In genomic region chr2:102356741-102357140, GRCh38 we compare ENCODE assay signal across 11 cellular contexts. TPM values are rescaled to one million over a fixed set of nuclear protein-coding genes. Genes with fewer than 3 reads are reported as not detected.
DNase-seq lines count a peak whose midpoint lies in the region; ATAC-seq and TF ChIP-seq lines count a peak whose summit lies in the region.
"Had no signal": no experiment of that assay in that cellular context is flagged by ENCODE, and none has a peak within 500 bp of the region (broad histone marks: within the 10 kb centered on the region; RNA-seq: fewer than 3 reads in every experiment).

No MANE protein-coding gene starts in this region.

- POLR2A ChIA-PET in activated CD4-positive, alpha-beta memory T cell treated with anti-CD3 and anti-CD28 coated beads, Interleukin-2, amount 10 ng/mL, durations not matched to agents 7 days and 5 days (lab: Charles Lee) = interaction anchor here (0.8 to 1.4 kb wide), 7 partner anchors 9 to 337 kb away, joined by 4 to 10 read pairs (median 5); no protein-coding TSS in a partner anchor

- H2AFZ ChIP-seq in hepatocyte = no peak overlapping the region

- H3K36me3 ChIP-seq in hepatocyte (replicated peaks; ENCODE audit: insufficient read depth, low read depth) (no peaks in the 10 kb centered on the region), spleen (peaks cover 0 to 2% (median 0%) of the 10 kb centered on the region in 6 donors)

- intact Hi-C loops in spleen (cut with DNase I; ENCODE audit: low total_unique reads) = loop anchor here (10.0 kb wide), 1 partner anchor 102 kb away; no protein-coding TSS in a partner anchor

- H3K27ac Mint-ChIP-seq in T-helper 1 cell treated with Interleukin-12 subunit alpha and Interleukin-12 subunit beta and Interleukin-4 antibody, amounts not matched to agents 30 μg/mL and 1 μg/mL, for 36 hours = peak overlapping the region; percentile 95
- peak overlapping the region; percentile 87 for H3K27ac Mint-ChIP-seq in activated CD4-positive, alpha-beta memory T cell treated with anti-CD3 and anti-CD28 coated beads, Interleukin-2, amount 10 ng/mL, durations not matched to agents 7 days and 5 days

- no peak for DNase-seq in T-helper 1 cell
- no peak for DNase-seq in activated CD4-positive, alpha-beta memory T cell treated with anti-CD3 and anti-CD28 coated beads, Interleukin-2, amount 10 ng/mL, durations not matched to agents 7 days and 5 days
- no peak for DNase-seq in hepatocyte (ENCODE audit: low spot score)
- DNase-seq in spleen = no peak
- no peak for DNase-seq in HuH-7 (ENCODE audit: low spot score)
- no peak for DNase-seq in 8988T
- DNase-seq: NCI-H1092 treated with DMSO at 0.1 percent for 48 hours, NCI-H774 had no signal

- H3K9me2 ChIP-seq in hepatocyte (replicated peaks; ENCODE audit: insufficient read depth) = no peaks in the 10 kb centered on the region

- CTCF ChIA-PET in activated CD4-positive, alpha-beta memory T cell treated with anti-CD3 and anti-CD28 coated beads, Interleukin-2, amount 10 ng/mL, durations not matched to agents 7 days and 5 days (lab: Charles Lee) = interaction anchor here (0.7 to 2.0 kb wide), 21 partner anchors 11 to 357 kb away, joined by 3 to 22 read pairs (median 6); partner anchors contain the start of gene SLC9A4

- H3K27me3 ChIP-seq in hepatocyte (peaks cover 4% of the 10 kb centered on the region), spleen (replicated peaks in 1 of 7) (peaks cover 0 to 5% (median 0%) of the 10 kb centered on the region in 7 donors)

- H3K9me3 Mint-ChIP-seq in T-helper 1 cell treated with Interleukin-12 subunit alpha and Interleukin-12 subunit beta and Interleukin-4 antibody, amounts not matched to agents 30 μg/mL and 1 μg/mL, for 36 hours = no peaks in the 10 kb centered on the region
- H3K9me3 Mint-ChIP-seq in activated CD4-positive, alpha-beta memory T cell treated with anti-CD3 and anti-CD28 coated beads, Interleukin-2, amount 10 ng/mL, durations not matched to agents 7 days and 5 days = no peaks in the 10 kb centered on the region

- TF ChIP-seq CTCF in hepatocyte (IDR thresholded peaks at IDR 0.05; ENCODE audit: poor library complexity) = no peak
- TF ChIP-seq CTCF in spleen (IDR thresholded peaks at IDR 0.05 in 8 of 11, conservative IDR thresholded peaks at IDR 0.05 in 3 of 11) = no peak

- ATAC-seq in GM19328 (IDR thresholded peaks at IDR 0.05; ENCODE audit: unreplicated experiment) = no peak

- TF ChIP-seq POLR2A in spleen (IDR thresholded peaks at IDR 0.05) = no peak

- WGBS in hepatocyte (ENCODE audit: low lambda C conversion rate, missing lambda C conversion rate) = 67% methylated on average over 2 of the region's 2 CpGs
- WGBS in spleen, 5 donors = 60 to 92% (median 80%) methylated on average over 2 of the region's 2 CpGs

- peaks cover 49% of the 10 kb centered on the region for H3K4me1 Mint-ChIP-seq in T-helper 1 cell treated with Interleukin-12 subunit alpha and Interleukin-12 subunit beta and Interleukin-4 antibody, amounts not matched to agents 30 μg/mL and 1 μg/mL, for 36 hours (ENCODE audit: low read depth)
- peaks cover 53% of the 10 kb centered on the region for H3K4me1 Mint-ChIP-seq in activated CD4-positive, alpha-beta memory T cell treated with anti-CD3 and anti-CD28 coated beads, Interleukin-2, amount 10 ng/mL, durations not matched to agents 7 days and 5 days

- H3K79me2 ChIP-seq in hepatocyte = no peaks in the 10 kb centered on the region

- H3K9me3 ChIP-seq in hepatocyte (ENCODE audit: low read depth) (no peaks in the 10 kb centered on the region), spleen (no peaks in the 10 kb centered on the region)

- no peaks in the 10 kb centered on the region for H3K27me3 Mint-ChIP-seq in T-helper 1 cell treated with Interleukin-12 subunit alpha and Interleukin-12 subunit beta and Interleukin-4 antibody, amounts not matched to agents 30 μg/mL and 1 μg/mL, for 36 hours (ENCODE audit: low read depth)
- no peaks in the 10 kb centered on the region for H3K27me3 Mint-ChIP-seq in activated CD4-positive, alpha-beta memory T cell treated with anti-CD3 and anti-CD28 coated beads, Interleukin-2, amount 10 ng/mL, durations not matched to agents 7 days and 5 days

- peak overlapping the region; percentile 94 for H3K4me2 ChIP-seq in hepatocyte

- peak overlapping the region; percentile 98 for H3K4me3 Mint-ChIP-seq in T-helper 1 cell treated with Interleukin-12 subunit alpha and Interleukin-12 subunit beta and Interleukin-4 antibody, amounts not matched to agents 30 μg/mL and 1 μg/mL, for 36 hours
- H3K4me3 Mint-ChIP-seq in activated CD4-positive, alpha-beta memory T cell treated with anti-CD3 and anti-CD28 coated beads, Interleukin-2, amount 10 ng/mL, durations not matched to agents 7 days and 5 days = peak overlapping the region; percentile 98

- H3K36me3 Mint-ChIP-seq in T-helper 1 cell treated with Interleukin-12 subunit alpha and Interleukin-12 subunit beta and Interleukin-4 antibody, amounts not matched to agents 30 μg/mL and 1 μg/mL, for 36 hours (ENCODE audit: low read depth) = peaks cover 36% of the 10 kb centered on the region
- H3K36me3 Mint-ChIP-seq in activated CD4-positive, alpha-beta memory T cell treated with anti-CD3 and anti-CD28 coated beads, Interleukin-2, amount 10 ng/mL, durations not matched to agents 7 days and 5 days (ENCODE audit: low read depth) = peaks cover 28% of the 10 kb centered on the region

- no peaks in the 10 kb centered on the region for H3K4me1 ChIP-seq in hepatocyte (ENCODE audit: insufficient read depth)
- H3K4me1 ChIP-seq in spleen = peaks cover 3 to 57% (median 33%) of the 10 kb centered on the region in 6 donors

- peak overlapping the region; percentile 80 for H3K4me3 ChIP-seq in hepatocyte
- H3K4me3 ChIP-seq in spleen = peak overlapping the region in 7 of 8 donors; percentile 65 to 97 (median 75)

- H3K27ac ChIP-seq in hepatocyte (no peak overlapping the region), spleen (peak overlapping the region in 7 of 8 donors; percentile 78 to 96 (median 89))
- H3K27ac ChIP-seq: 22Rv1 had no signal

- no peaks in the 10 kb centered on the region for H4K20me1 ChIP-seq in hepatocyte (ENCODE audit: insufficient read depth, poor library complexity, severe bottlenecking)

RNA-seq across cellular contexts. Expression of gene IL18R1, which starts 1.1 kb away (rescaled TPM):
- total RNA-seq in activated CD4-positive, alpha-beta memory T cell treated with anti-CD3 and anti-CD28 coated beads, Interleukin-2, amount 10 ng/mL, durations not matched to agents 7 days and 5 days = 10 to 100 TPM; 22.8 to 24.0 TPM
- total RNA-seq in hepatocyte (19.3 and 25.5 TPM in 2 replicates), spleen (10 to 100 TPM; 15.7 to 97.6 (median 26.3) TPM)
- polyA plus RNA-seq in hepatocyte (17.1 and 19.7 TPM in 2 replicates), spleen (1 to 10 TPM; 2.2 to 4.8 (median 3.6) TPM)

RNA-seq across cellular contexts. Expression of gene IL1RL1, which starts 45.4 kb away (rescaled TPM):
- under 1 TPM; 0.58 to 0.71 TPM for total RNA-seq in activated CD4-positive, alpha-beta memory T cell treated with anti-CD3 and anti-CD28 coated beads, Interleukin-2, amount 10 ng/mL, durations not matched to agents 7 days and 5 days
- total RNA-seq in hepatocyte (13.1 and 15.6 TPM in 2 replicates), spleen (10 to 100 TPM in 1 of 7 donors, 1 to 10 TPM in 5, under 1 TPM in 1; 0.57 to 19.6 (median 2.2) TPM)
- polyA plus RNA-seq in hepatocyte (5.2 and 6.0 TPM in 2 replicates), spleen (under 1 TPM; 0.11 to 0.56 (median 0.16) TPM)
